ENCODE assay signal across 11 cellular contexts in the genomic region with DNA sequence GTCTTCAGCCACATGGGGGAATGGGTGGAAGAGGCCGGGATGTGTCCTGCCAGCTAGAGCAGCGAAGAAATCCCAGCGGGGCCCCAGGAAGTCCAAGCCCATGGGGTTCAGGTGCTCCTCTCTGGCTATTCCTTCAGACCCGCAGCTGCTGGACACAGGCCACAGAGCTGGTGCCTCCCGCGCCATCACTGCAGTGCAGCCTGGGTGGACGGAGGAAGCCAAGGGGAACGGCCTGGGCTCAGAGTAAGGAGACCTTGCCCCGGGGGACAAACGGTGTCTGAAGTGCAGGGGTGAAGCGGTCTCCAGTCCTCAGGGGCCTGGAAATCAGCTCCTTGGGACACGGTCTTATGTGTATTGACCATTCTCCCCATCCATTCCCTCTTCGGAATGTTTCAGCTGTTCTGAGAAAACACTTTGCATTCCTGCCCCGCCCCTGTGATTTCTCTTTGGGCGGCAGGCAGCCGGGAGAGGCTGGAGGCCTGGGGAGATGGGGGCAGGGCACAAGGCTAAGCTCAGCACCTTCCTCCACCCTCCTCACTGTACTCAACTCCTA. TPM values are rescaled to one million over a fixed set of nuclear protein-coding genes. Genes with fewer than 3 reads are reported as not detected.
DNase-seq lines count a peak whose midpoint lies in the region; ATAC-seq, FAIRE-seq and TF ChIP-seq lines count a peak whose summit lies in the region.
"Had no signal": no experiment of that assay in that cellular context is flagged by ENCODE, and none has a peak within 500 bp of the region (broad histone marks: within the 10 kb centered on the region; RNA-seq: fewer than 3 reads in every experiment).

No MANE protein-coding gene starts in this region.

- H2AFZ ChIP-seq in K562 (ENCODE audit: low read depth, low read length): no peak overlapping the region

- WGBS in K562 (ENCODE audit: insufficient coverage, low coverage, missing lambda C conversion rate): 45% methylated on average over 16 of the region's 16 CpGs
- 15 to 52% methylated on average over 16 of the region's 16 CpGs for WGBS in sigmoid colon, 2 donors

- intact Hi-C loops in K562 (cut with micrococcal nuclease) (no loop called here), sigmoid colon (cut with DNase I) (loop anchor here (5.0 kb wide), 2 partner anchors 50 to 135 kb away; partner anchors contain the start of genes AGTRAP, FBXO2 and FBXO44)

- no peaks in the 10 kb centered on the region for H4K20me1 ChIP-seq in K562 (replicated peaks; ENCODE audit: control insufficient read depth, insufficient read depth, low read length)

- H3K36me3 ChIP-seq in K562 (ENCODE audit: control insufficient read depth, insufficient read depth, low read length) (peaks cover 48% of the 10 kb centered on the region), sigmoid colon (peaks cover 0 to 24% (median 5%) of the 10 kb centered on the region in 4 donors)

- H3K9me3 ChIP-seq in K562 (replicated peaks; ENCODE audit: control insufficient read depth, insufficient read depth, low read depth, low read length): no peaks in the 10 kb centered on the region
- no peaks in the 10 kb centered on the region for H3K9me3 ChIP-seq in iPS-18c (ENCODE audit: control insufficient read depth, insufficient read depth, low read length)
- H3K9me3 ChIP-seq in sigmoid colon: no peaks in the 10 kb centered on the region

- TF ChIP-seq POLR2A in K562 (conservative IDR thresholded peaks at IDR 0.05) (peak; percentile 43; the same call in 1 of the 2 replicates), sigmoid colon (IDR thresholded peaks at IDR 0.05) (no peak)

- in situ Hi-C loops in K562 (cut with MboI): no loop called here

- TF ChIP-seq CTCF in K562 (IDR thresholded peaks at IDR 0.05 in 2 of 3, conservative IDR thresholded peaks at IDR 0.05 in 1 of 3; ENCODE audit: insufficient read depth in 2 of 3, low read depth in 1 of 3, low read length in 3 of 3) (no peak), sigmoid colon (IDR thresholded peaks at IDR 0.05) (no peak), GM20000 (IDR thresholded peaks at IDR 0.05; ENCODE audit: extremely low read depth, missing control alignments) (no peak)

- H3K79me2 ChIP-seq in K562 (ENCODE audit: control insufficient read depth, insufficient read depth, low read length): peaks cover 9% of the 10 kb centered on the region; the same call in 2 of the 3 replicates

- POLR2A ChIA-PET in K562 (lab: Yijun Ruan, JAX): interaction anchor here (0.6 to 7.6 kb wide), 19 partner anchors 9 to 1747 kb away, joined by 3 to 115 read pairs (median 4); partner anchors contain the start of genes C1orf167, CLCN6, FBXO6 and MTHFR

- FAIRE-seq in K562 (lab: Jason Lieb, UNC): no peak

- peaks cover 66 to 83% of the 10 kb centered on the region in 2 experiments for H3K4me1 ChIP-seq in K562 (replicated peaks in 1 of 2; ENCODE audit: control insufficient read depth in 2 of 2, insufficient read depth in 2 of 2, low read length in 2 of 2)
- H3K4me1 ChIP-seq in sigmoid colon: peaks cover 0 to 76% (median 66%) of the 10 kb centered on the region in 4 donors

- H3K27me3 ChIP-seq in K562 (ENCODE audit: control insufficient read depth in 2 of 2, insufficient read depth in 2 of 2, low read length in 2 of 2): no peaks in the 10 kb centered on the region
- no peaks in the 10 kb centered on the region for H3K27me3 ChIP-seq in sigmoid colon

- peak overlapping the region; percentile 20 for H3K4me2 ChIP-seq in K562 (ENCODE audit: insufficient read depth, low read length)

- CTCF ChIA-PET in K562 (lab: Yijun Ruan, JAX; ENCODE audit: low intra/inter-chr PET ratio): no interaction called here

- H3K9ac ChIP-seq in K562 (ENCODE audit: insufficient read depth in 1 of 2, low read depth in 2 of 2, low read length in 2 of 2): peak overlapping the region; percentile 27 to 74; a peak in 3 of 4 replicates

- DNase-seq in ELR (ENCODE audit: low read depth) (peak; percentile 19), K562 (ENCODE audit: extremely low read depth in 1 of 4, low spot score in 3 of 4) (peak in 1 of 4 experiments; percentile 70), sigmoid colon (peak; percentile 81), putamen (ENCODE audit: low spot score) (no peak), GM20000 (ENCODE audit: low spot score) (no peak), COLO829 (ENCODE audit: low spot score) (no peak), GM19240 (ENCODE audit: insufficient read length, low spot score) (no peak)
- DNase-seq: activated CD4-positive, alpha-beta T cell treated with anti-CD3 and anti-CD28 coated beads, Interleukin-2, amount 50 U/mL, for 1 hour; NCI-H2029 had no signal

- H3K4me3 ChIP-seq in K562: no peak overlapping the region
- peak overlapping the region; percentile 5; the same call in 1 of the 2 replicates for H3K4me3 ChIP-seq in iPS-18c (ENCODE audit: insufficient read depth, low read depth, low read length)
- peak overlapping the region in 2 of 4 donors; percentile 11 to 14 for H3K4me3 ChIP-seq in sigmoid colon

- no peak; a peak in 1 of 4 replicates for TF ChIP-seq RAD21 in K562 (CRISPR knock-in tag; conservative IDR thresholded peaks at IDR 0.05 in 1 of 2, IDR thresholded peaks at IDR 0.05 in 1 of 2)

- ATAC-seq in K562: peak; percentile 55

- H3K27ac ChIP-seq in K562 (ENCODE audit: extremely low read depth, low read depth, low read length) (peak overlapping the region; percentile 80), sigmoid colon (peak overlapping the region; percentile 86 to 93 (median 88))
- H3K27ac ChIP-seq: epithelial cell of prostate had no signal

- no TSS peak for BruUV-seq in K562 (replicated peaks; lab: Mats Ljungman, UMichigan)

- no peaks in the 10 kb centered on the region for H3K9me1 ChIP-seq in K562 (ENCODE audit: control insufficient read depth, insufficient read depth, low read length)

- TF ChIP-seq EP300 in K562 (IDR thresholded peaks at IDR 0.05; ENCODE audit: low read length): no peak
- no peak for TF ChIP-seq EP300 in sigmoid colon (IDR thresholded peaks at IDR 0.05)

RNA-seq across cellular contexts. Expression of gene MTHFR, which starts 18.4 kb away (rescaled TPM):
- total RNA-seq in K562 (2011; cell fraction: chromatin; rRNA removed; ENCODE audit: low replicate concordance): 242 and 493 TPM in 2 replicates
- total RNA-seq in K562 (2011; cell fraction: nucleolus; rRNA removed): 319 and 327 TPM in 2 replicates
- 296 TPM in 2 replicates for total RNA-seq in K562 (2011; cell fraction: nucleoplasm; rRNA removed)
- total RNA-seq in K562 (2014; rRNA removed): 77.9 and 94.5 TPM in 2 replicates
- 45.3 and 45.6 TPM in 2 replicates for total RNA-seq in K562 (2014; rRNA removed; fragmentation: Illumina TruSeq; extraction: Trizol)
- 65.4 and 66.1 TPM in 2 replicates for total RNA-seq in K562 (2015; rRNA removed; fragmentation: Illumina TruSeq; extraction: Trizol)
- 94.1 and 104 TPM in 2 replicates for total RNA-seq in K562 (2021)
- 47.6 and 56.6 TPM in 2 replicates for polyA plus RNA-seq in K562 (2011; rRNA removed)
- polyA plus RNA-seq in K562 (2011; cell fraction: cytosol; rRNA removed): 49.3 and 67.6 TPM in 2 replicates
- 62.6 and 87.9 TPM in 2 replicates for polyA plus RNA-seq in K562 (2011; cell fraction: nucleus; rRNA removed)
- polyA plus RNA-seq in K562 (2012): 59.9 and 109 TPM in 2 replicates
- 62.6 and 78.7 TPM in 2 replicates for polyA plus RNA-seq in K562 (2014; fragmentation: Illumina TruSeq; extraction: Trizol)
- 1 to 10 TPM; 5.0 to 5.4 TPM for polyA plus RNA-seq in K562 (2014; fragmentation: Nextera tagmentation; extraction: Ambion mirVana)
- polyA plus RNA-seq in K562 (2014; rRNA removed): 57.3 and 72.7 TPM in 2 replicates
- 103 and 105 TPM in 2 replicates for polyA minus RNA-seq in K562 (2011; rRNA and poly(A)+ RNA removed)
- 72.6 and 84.0 TPM in 2 replicates for polyA minus RNA-seq in K562 (2011; cell fraction: cytosol; rRNA and poly(A)+ RNA removed)
- 87.4 and 136 TPM in 2 replicates for polyA minus RNA-seq in K562 (2011; cell fraction: nucleus; rRNA and poly(A)+ RNA removed)
- 10 to 100 TPM; 16.8 to 38.3 (median 27.9) TPM for total RNA-seq in sigmoid colon
- polyA plus RNA-seq in sigmoid colon: 10 to 100 TPM in 2 of 3 donors, 1 to 10 TPM in 1; 6.6 to 34.6 (median 13.6) TPM

RNA-seq across cellular contexts. Expression of gene CLCN6, which starts 18.7 kb away (rescaled TPM):
- total RNA-seq in K562 (2011; cell fraction: chromatin; rRNA removed; ENCODE audit: low replicate concordance): 146 and 184 TPM in 2 replicates
- 89.9 and 94.4 TPM in 2 replicates for total RNA-seq in K562 (2011; cell fraction: nucleolus; rRNA removed)
- total RNA-seq in K562 (2011; cell fraction: nucleoplasm; rRNA removed): 121 and 143 TPM in 2 replicates
- total RNA-seq in K562 (2014; rRNA removed) (10.0 and 10.6 TPM in 2 replicates), K562 (2014; rRNA removed; fragmentation: Illumina TruSeq; extraction: Trizol) (11.4 TPM in 2 replicates), K562 (2015; rRNA removed; fragmentation: Illumina TruSeq; extraction: Trizol) (13.6 and 13.9 TPM in 2 replicates), K562 (2021) (21.8 and 22.5 TPM in 2 replicates), sigmoid colon (10 to 100 TPM; 12.1 to 19.7 (median 16.1) TPM)
- polyA plus RNA-seq in K562 (2011; rRNA removed) (13.6 and 22.6 TPM in 2 replicates), K562 (2014; fragmentation: Illumina TruSeq; extraction: Trizol) (18.3 and 20.9 TPM in 2 replicates), K562 (2014; fragmentation: Nextera tagmentation; extraction: Ambion mirVana) (1 to 10 TPM; 2.0 to 3.1 TPM), K562 (2014; rRNA removed) (21.5 and 23.1 TPM in 2 replicates), sigmoid colon (10 to 100 TPM in 1 of 3 donors, 1 to 10 TPM in 2; 3.0 to 17.6 (median 3.7) TPM)
- 10.5 and 18.0 TPM in 2 replicates for polyA plus RNA-seq in K562 (2011; cell fraction: cytosol; rRNA removed)
- 89.4 and 98.5 TPM in 2 replicates for polyA plus RNA-seq in K562 (2011; cell fraction: nucleus; rRNA removed)
- polyA plus RNA-seq in K562 (2012): 16.6 and 16.7 TPM in 2 replicates
- polyA minus RNA-seq in K562 (2011; rRNA and poly(A)+ RNA removed): 19.0 and 22.2 TPM in 2 replicates
- polyA minus RNA-seq in K562 (2011; cell fraction: cytosol; rRNA and poly(A)+ RNA removed): 10.5 and 10.8 TPM in 2 replicates
- polyA minus RNA-seq in K562 (2011; cell fraction: nucleus; rRNA and poly(A)+ RNA removed): 18.2 and 38.1 TPM in 2 replicates

RNA-seq across cellular contexts. Expression of gene C1orf167, which starts 25.3 kb away (rescaled TPM):
- 2.8 and 5.6 TPM in 2 replicates for total RNA-seq in K562 (2011; cell fraction: chromatin; rRNA removed; ENCODE audit: low replicate concordance)
- total RNA-seq in K562 (2011; cell fraction: nucleolus; rRNA removed): 2.3 and 3.4 TPM in 2 replicates
- 2.1 TPM in 2 replicates for total RNA-seq in K562 (2011; cell fraction: nucleoplasm; rRNA removed)
- total RNA-seq in K562 (2014; rRNA removed): 0.37 and 0.73 TPM in 2 replicates
- 0.10 and 0.29 TPM in 2 replicates for total RNA-seq in K562 (2014; rRNA removed; fragmentation: Illumina TruSeq; extraction: Trizol)
- total RNA-seq in K562 (2015; rRNA removed; fragmentation: Illumina TruSeq; extraction: Trizol): 0.22 and 0.53 TPM in 2 replicates
- total RNA-seq in K562 (2021): 0.82 and 1.2 TPM in 2 replicates
- 0.29 and 0.73 TPM in 2 replicates for polyA plus RNA-seq in K562 (2011; rRNA removed)
- 0.31 and 0.53 TPM in 2 replicates for polyA plus RNA-seq in K562 (2011; cell fraction: cytosol; rRNA removed)
- polyA plus RNA-seq in K562 (2011; cell fraction: nucleus; rRNA removed): 2.2 and 3.2 TPM in 2 replicates
- 0.48 and 2.0 TPM in 2 replicates for polyA plus RNA-seq in K562 (2012)
- polyA plus RNA-seq in K562 (2014; fragmentation: Illumina TruSeq; extraction: Trizol): 0.29 and 0.31 TPM in 2 replicates
- not detected for polyA plus RNA-seq in K562 (2014; fragmentation: Nextera tagmentation; extraction: Ambion mirVana)
- polyA plus RNA-seq in K562 (2014; rRNA removed): 0.86 and 0.94 TPM in 2 replicates
- 0.14 and 0.27 TPM in 2 replicates for polyA minus RNA-seq in K562 (2011; rRNA and poly(A)+ RNA removed)
- 0.38 and 0.91 TPM in 2 replicates for polyA minus RNA-seq in K562 (2011; cell fraction: cytosol; rRNA and poly(A)+ RNA removed)
- polyA minus RNA-seq in K562 (2011; cell fraction: nucleus; rRNA and poly(A)+ RNA removed): 0.78 and 0.81 TPM in 2 replicates
- 1 to 10 TPM in 2 of 4 donors, under 1 TPM in 1, not detected in 1; 0.66 to 1.8 (median 1.1) TPM for total RNA-seq in sigmoid colon
- polyA plus RNA-seq in sigmoid colon: 1 to 10 TPM; 1.6 to 2.4 (median 2.2) TPM

RNA-seq across cellular contexts. Expression of gene AGTRAP, which starts 51.4 kb away (rescaled TPM):
- total RNA-seq in K562 (2011; cell fraction: chromatin; rRNA removed; ENCODE audit: low replicate concordance): 54.8 and 123 TPM in 2 replicates
- total RNA-seq in K562 (2011; cell fraction: nucleolus; rRNA removed): 175 TPM in 2 replicates
- total RNA-seq in K562 (2011; cell fraction: nucleoplasm; rRNA removed): 116 and 126 TPM in 2 replicates
- total RNA-seq in K562 (2014; rRNA removed) (89.3 and 118 TPM in 2 replicates), K562 (2014; rRNA removed; fragmentation: Illumina TruSeq; extraction: Trizol) (15.5 and 26.8 TPM in 2 replicates), K562 (2015; rRNA removed; fragmentation: Illumina TruSeq; extraction: Trizol) (53.7 and 57.5 TPM in 2 replicates), K562 (2021) (81.6 and 85.8 TPM in 2 replicates), sigmoid colon (10 to 100 TPM; 22.8 to 58.3 (median 33.6) TPM)
- polyA plus RNA-seq in K562 (2011; rRNA removed) (48.5 and 76.2 TPM in 2 replicates), K562 (2014; fragmentation: Illumina TruSeq; extraction: Trizol) (81.4 and 99.0 TPM in 2 replicates), K562 (2014; fragmentation: Nextera tagmentation; extraction: Ambion mirVana) (10 to 100 TPM; 31.4 to 51.5 TPM), K562 (2014; rRNA removed) (105 TPM in 2 replicates), sigmoid colon (10 to 100 TPM in 2 of 3 donors, 1 to 10 TPM in 1; 6.7 to 57.3 (median 12.0) TPM)
- polyA plus RNA-seq in K562 (2011; cell fraction: cytosol; rRNA removed): 121 and 255 TPM in 2 replicates
- polyA plus RNA-seq in K562 (2011; cell fraction: nucleus; rRNA removed): 125 and 161 TPM in 2 replicates
- 83.4 and 188 TPM in 2 replicates for polyA plus RNA-seq in K562 (2012)
- 17.2 and 22.0 TPM in 2 replicates for polyA minus RNA-seq in K562 (2011; rRNA and poly(A)+ RNA removed)
- 47.0 and 66.3 TPM in 2 replicates for polyA minus RNA-seq in K562 (2011; cell fraction: cytosol; rRNA and poly(A)+ RNA removed)
- polyA minus RNA-seq in K562 (2011; cell fraction: nucleus; rRNA and poly(A)+ RNA removed): 18.8 and 20.9 TPM in 2 replicates

Comparison
In these comparisons a context has a peak if more than half of its experiments do, and no peak if none do; other contexts are left out.
1. DNase-seq: peak in ELR (single experiment) and sigmoid colon (single experiment); none in putamen (single experiment), GM20000 (single experiment), COLO829 (single experiment) and GM19240 (single experiment).